In genomic region chr2:181657379-181657778, GRCh38 we compare ENCODE assay signal across 10 cellular contexts. TPM values are rescaled to one million over a fixed set of nuclear protein-coding genes. Genes with fewer than 3 reads are reported as not detected.
A peak's percentile ranks its signal among the peaks of the same experiment; 100 is the strongest.
DNase-seq lines count a peak whose midpoint lies in the region; TF ChIP-seq lines count a peak whose summit lies in the region.
"Had no signal": no experiment of that assay in that cellular context is flagged by ENCODE, and none has a peak within 500 bp of the region (broad histone marks: within the 10 kb centered on the region; RNA-seq: fewer than 3 reads in every experiment).

No MANE protein-coding gene starts in this region.

- peaks cover 61% of the 10 kb centered on the region for H3K27me3 Mint-ChIP-seq in T-helper 1 cell treated with Interleukin-12 subunit alpha and Interleukin-12 subunit beta and Interleukin-4 antibody, amounts not matched to agents 30 μg/mL and 1 μg/mL, for 36 hours (ENCODE audit: low read depth)

- H3K4me1 ChIP-seq in smooth muscle cell (ENCODE audit: low read depth): no peaks in the 10 kb centered on the region

- 24% methylated on average over 4 of the region's 4 CpGs for WGBS in smooth muscle cell (ENCODE audit: low lambda C conversion rate)

- H3K36me3 Mint-ChIP-seq in T-helper 1 cell treated with Interleukin-12 subunit alpha and Interleukin-12 subunit beta and Interleukin-4 antibody, amounts not matched to agents 30 μg/mL and 1 μg/mL, for 36 hours (ENCODE audit: low read depth): no peaks in the 10 kb centered on the region

- H3K27me3 ChIP-seq in SU-DHL-6 (ENCODE audit: low read length): no peaks in the 10 kb centered on the region
- H3K27me3 ChIP-seq in smooth muscle cell (ENCODE audit: low read depth): peaks cover 89% of the 10 kb centered on the region

- H3K4me2 ChIP-seq in SU-DHL-6 (ENCODE audit: low read depth, low read length, poor library complexity, severe bottlenecking) (peak overlapping the region; percentile 40), smooth muscle cell (peak overlapping the region; percentile 96)

- no peak overlapping the region for H3K4me3 ChIP-seq in SU-DHL-6 (ENCODE audit: insufficient read depth, low read length, poor library complexity, severe bottlenecking)
- peak overlapping the region; percentile 65 for H3K4me3 ChIP-seq in smooth muscle cell

- H3K9me3 ChIP-seq in SU-DHL-6 (ENCODE audit: insufficient read depth, low read length) (no peaks in the 10 kb centered on the region), smooth muscle cell (replicated peaks; ENCODE audit: low read depth) (no peaks in the 10 kb centered on the region)
- H3K9me3 ChIP-seq: SJSA1 had no signal

- H3K4me3 Mint-ChIP-seq in T-helper 1 cell treated with Interleukin-12 subunit alpha and Interleukin-12 subunit beta and Interleukin-4 antibody, amounts not matched to agents 30 μg/mL and 1 μg/mL, for 36 hours: peak overlapping the region; percentile 72

- H2AFZ ChIP-seq in SU-DHL-6 (ENCODE audit: low read depth, low read length, severe bottlenecking) (no peak overlapping the region), smooth muscle cell (ENCODE audit: low read depth) (peak overlapping the region; percentile 86)

- H3K36me3 ChIP-seq in SU-DHL-6 (ENCODE audit: low read length) (no peaks in the 10 kb centered on the region), smooth muscle cell (ENCODE audit: low read depth) (no peaks in the 10 kb centered on the region)
- H3K36me3 ChIP-seq: SJSA1 had no signal

- H3K27ac Mint-ChIP-seq in T-helper 1 cell treated with Interleukin-12 subunit alpha and Interleukin-12 subunit beta and Interleukin-4 antibody, amounts not matched to agents 30 μg/mL and 1 μg/mL, for 36 hours: no peak overlapping the region

- H4K20me1 ChIP-seq in SU-DHL-6 (ENCODE audit: low read depth, low read length): no peaks in the 10 kb centered on the region
- H4K20me1 ChIP-seq in smooth muscle cell (ENCODE audit: low read depth): no peaks in the 10 kb centered on the region

- H3K9me2 ChIP-seq in SU-DHL-6 (replicated peaks; ENCODE audit: insufficient read depth, low read length): no peaks in the 10 kb centered on the region

- H3K9me3 Mint-ChIP-seq in T-helper 1 cell treated with Interleukin-12 subunit alpha and Interleukin-12 subunit beta and Interleukin-4 antibody, amounts not matched to agents 30 μg/mL and 1 μg/mL, for 36 hours: no peaks in the 10 kb centered on the region

- H3K27ac ChIP-seq in SU-DHL-6 (ENCODE audit: low read depth, low read length): no peak overlapping the region
- no peak overlapping the region for H3K27ac ChIP-seq in smooth muscle cell (ENCODE audit: low read depth)
- H3K27ac ChIP-seq: SJSA1 had no signal

- H3F3A ChIP-seq in SU-DHL-6 (ENCODE audit: insufficient read depth) (no peaks in the 10 kb centered on the region), smooth muscle cell (ENCODE audit: low read depth) (no peaks in the 10 kb centered on the region)

- peaks cover 9% of the 10 kb centered on the region for H3K4me1 Mint-ChIP-seq in T-helper 1 cell treated with Interleukin-12 subunit alpha and Interleukin-12 subunit beta and Interleukin-4 antibody, amounts not matched to agents 30 μg/mL and 1 μg/mL, for 36 hours (ENCODE audit: low read depth)

- H3K9ac ChIP-seq in SU-DHL-6 (ENCODE audit: low read length): no peak overlapping the region
- H3K9ac ChIP-seq in smooth muscle cell (ENCODE audit: low read depth): no peak overlapping the region

- no peak for DNase-seq in T-helper 1 cell
- peak; percentile 35 for DNase-seq in germinal center (ENCODE audit: low spot score)
- no peak for DNase-seq in smooth muscle cell (lab: John Stamatoyannopoulos, UW; ENCODE audit: unreplicated experiment)
- no peak for DNase-seq in putamen (ENCODE audit: low spot score)
- DNase-seq in GM19238 (ENCODE audit: insufficient read length, low spot score): no peak
- no peak for DNase-seq in islet precursor cell

- no peaks in the 10 kb centered on the region for H3K79me2 ChIP-seq in SU-DHL-6 (ENCODE audit: insufficient read depth, low read length)
- H3K79me2 ChIP-seq in smooth muscle cell (ENCODE audit: low read depth): no peaks in the 10 kb centered on the region

- no peak for TF ChIP-seq CTCF in SU-DHL-6 (IDR thresholded peaks at IDR 0.05; ENCODE audit: insufficient read depth, low read length, poor library complexity, severe bottlenecking)
- TF ChIP-seq CTCF in smooth muscle cell (IDR thresholded peaks at IDR 0.05; ENCODE audit: borderline replicate concordance, insufficient read depth, poor library complexity, severe bottlenecking): no peak

RNA-seq across cellular contexts. Expression of gene CERKL, which starts 0.5 kb away (rescaled TPM):
- not detected in 2 replicates for total RNA-seq in smooth muscle cell
- polyA plus RNA-seq in smooth muscle cell: 1.4 and 1.8 TPM in 2 replicates
- total RNA-seq: bronchial epithelial cell had no signal

RNA-seq across cellular contexts. Expression of gene NEUROD1, which starts 22.9 kb away (rescaled TPM):
- not detected in 2 replicates for total RNA-seq in smooth muscle cell
- polyA plus RNA-seq in smooth muscle cell: not detected in 2 replicates
- total RNA-seq: bronchial epithelial cell, SJSA1 had no signal
